Comparison of ENCODE assay signal across 34 cellular contexts in the genomic region with DNA sequence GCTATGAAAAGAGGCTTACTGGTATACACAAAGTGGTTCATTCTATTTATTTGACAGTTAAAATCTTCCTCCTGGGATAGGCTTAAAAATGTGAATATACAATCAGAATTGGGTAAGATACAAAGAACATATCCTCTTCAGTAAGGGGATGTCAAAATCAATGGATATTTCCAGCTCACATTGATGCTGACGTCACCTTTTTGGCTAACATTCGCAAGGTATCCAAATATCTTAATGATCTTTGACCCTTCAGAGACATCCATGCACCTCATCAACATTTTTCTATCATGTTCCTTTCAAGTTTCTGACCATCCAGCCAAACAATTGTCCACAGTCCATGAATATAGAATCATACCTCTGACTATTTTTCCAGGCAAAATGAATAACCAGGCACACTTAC.
"Had no signal": no experiment of that assay in that cellular context is flagged by ENCODE, and none has a peak within 500 bp of the region (broad histone marks: within the 10 kb centered on the region; RNA-seq: fewer than 3 reads in every experiment).

No MANE protein-coding gene starts in this region.

- H3K4me3 ChIP-seq: MG63 had no signal

- DNase-seq: Karpas-422, Kasumi-1, MG63, MM.1S, MV-4-11, NCI-H1048, NCI-H1092, NCI-H1092 treated with DMSO at 0.1 percent for 48 hours, NCI-H1105, NCI-H1105 treated with DMSO at 0.1 percent for 48 hours, NCI-H1417, NCI-H1417 treated with DMSO at 0.1 percent for 48 hours, NCI-H1436, NCI-H1436 treated with DMSO at 0.1 percent for 48 hours, NCI-H146, NCI-H1694, NCI-H1694 treated with DMSO at 0.1 percent for 48 hours, NCI-H187, NCI-H187 treated with DMSO at 0.1 percent for 48 hours, NCI-H1930, NCI-H2029, NCI-H2029 treated with DMSO at 0.1 percent for 48 hours, NCI-H2081, NCI-H2081 treated with DMSO at 0.1 percent for 48 hours, NCI-H2107, NCI-H2171, NCI-H2171 treated with DMSO at 0.1 percent for 48 hours, NCI-H2227 treated with DMSO at 0.1 percent for 48 hours, NCI-H226, NCI-H345, NCI-H446, NCI-H446 treated with DMSO at 0.1 percent for 48 hours, NCI-H510A, NCI-H510A treated with DMSO at 0.1 percent for 48 hours had no signal

- H3K36me3 ChIP-seq: MG63 had no signal

- H3K27me3 ChIP-seq: MG63 had no signal
